Comparison of ENCODE assay signal across 32 cellular contexts in the genomic region with DNA sequence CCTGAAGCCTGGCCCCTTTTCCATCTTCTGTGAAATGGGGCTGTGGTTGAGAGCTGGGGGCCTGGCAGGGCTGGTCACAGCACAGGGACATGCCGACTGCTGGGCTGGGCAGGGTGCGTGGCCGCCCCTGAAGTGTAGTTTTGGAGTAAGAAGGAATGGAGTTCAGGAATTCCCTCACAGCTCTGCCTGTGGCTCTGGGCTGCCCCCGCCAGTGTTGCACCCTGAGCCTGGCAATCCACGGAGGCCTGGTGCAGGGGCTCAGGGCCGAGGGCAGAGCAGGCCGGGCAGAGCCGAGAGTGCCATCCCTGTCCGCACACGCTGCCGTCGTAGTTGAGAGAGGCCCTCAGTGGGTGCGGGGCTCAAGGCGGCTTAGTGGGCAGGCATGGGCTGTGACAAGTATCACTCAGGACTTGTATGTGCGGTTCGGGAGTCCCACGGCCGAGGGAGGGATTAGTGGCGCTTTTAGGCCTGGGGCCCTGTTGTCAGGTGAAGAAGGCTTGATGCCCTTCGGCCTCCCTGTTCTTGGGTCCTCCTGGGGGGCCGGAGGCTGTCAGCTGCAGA. TPM values are rescaled to one million over a fixed set of nuclear protein-coding genes. Genes with fewer than 3 reads are reported as not detected.
"Had no signal": no experiment of that assay in that cellular context is flagged by ENCODE, and none has a peak within 500 bp of the region (broad histone marks: within the 10 kb centered on the region; RNA-seq: fewer than 3 reads in every experiment).

No MANE protein-coding gene starts in this region.

- DNase-seq: activated CD4-positive, CD25-positive, alpha-beta regulatory T cell; activated CD8-positive, alpha-beta memory T cell treated with anti-CD3 and anti-CD28 coated beads, Interleukin-2, amount 10 ng/mL, durations not matched to agents 7 days and 5 days; activated CD8-positive, alpha-beta T cell treated with anti-CD3 and anti-CD28 coated beads, Interleukin-2, amount 10 ng/mL, durations not matched to agents 7 days and 5 days; activated T-cell treated with anti-CD3 and anti-CD28 coated beads, Interleukin-2, amount 50 U/mL, for 48 hours; effector CD4-positive, alpha-beta T cell; erythroblast; gastrocnemius medialis; immature natural killer cell; sigmoid colon; stimulated activated CD4-positive, alpha-beta T cell treated with anti-CD3 and anti-CD28 coated beads, Interleukin-1b, Interleukin-23, amount 100 ng/mL, for 48 hours; stimulated activated CD4-positive, alpha-beta T cell treated with anti-CD3 and anti-CD28 coated beads, Interleukin-4, amount 100 ng/mL, for 4 hours; stimulated activated CD8-positive, alpha-beta memory T cell treated with anti-CD3 and anti-CD28 coated beads, Interleukin-4, amount 100 ng/mL, for 48 hours; stimulated activated naive CD8-positive, alpha-beta T cell treated with anti-CD3 and anti-CD28 coated beads, Interleukin-15, amount 100 ng/mL, for 72 hours; tibial artery had no signal

- H3K4me3 ChIP-seq: gastrocnemius medialis, left lung, lung, mucosa of descending colon, sigmoid colon, smooth muscle cell, tibial artery had no signal

- H3K9me3 Mint-ChIP-seq: central memory CD8-positive, alpha-beta T cell; dendritic cell treated with granulocyte-macrophage colony-stimulating factor and Interleukin-4, amounts not matched to agents 40 ng/mL and 50 ng/mL, for 4 days; immature natural killer cell had no signal

- H3K27ac Mint-ChIP-seq: activated CD4-positive, alpha-beta T cell treated with anti-CD3 and anti-CD28 coated beads for 36 hours; activated CD8-positive, alpha-beta memory T cell treated with anti-CD3 and anti-CD28 coated beads, Interleukin-2, amount 10 ng/mL, durations not matched to agents 7 days and 5 days; activated CD8-positive, alpha-beta T cell treated with anti-CD3 and anti-CD28 coated beads, Interleukin-2, amount 10 ng/mL, durations not matched to agents 7 days and 5 days; activated naive CD4-positive, alpha-beta T cell treated with anti-CD3 and anti-CD28 coated beads, Interleukin-2, amount 50 U/mL, for 72 hours; activated T-helper 2 cell treated with anti-CD3 and anti-CD28 coated beads, Interferon-gamma antibody, Interleukin-2, Interleukin-4, amounts not matched to agents 10 μg/mL and 5 μg/mL and 100 μg/mL, durations not matched to agents 14 hours and 24 hours and 36 hours; dendritic cell treated with granulocyte-macrophage colony-stimulating factor and Interleukin-4, amounts not matched to agents 40 ng/mL and 50 ng/mL, for 4 days; immature natural killer cell; natural killer cell treated with Interleukin-12 subunit alpha and Interleukin-12 subunit beta and Interleukin-15 and Interleukin-18, amount 100 ng/mL, for 72 hours; stimulated activated memory B cell treated with anti-CD40 and anti-IgM and Interleukin-4, amounts not matched to agents 10 μg/mL and 1 μg/mL and 100 μg/mL, for 72 hours had no signal

- H3K9me3 ChIP-seq: gastrocnemius medialis, left lung, mucosa of descending colon, neutrophil, sigmoid colon, tibial artery had no signal

- H3K27ac ChIP-seq: gastrocnemius medialis, left lung, neutrophil, sigmoid colon, tibial artery had no signal

- H3K27me3 ChIP-seq: gastrocnemius medialis, left lung, neutrophil, sigmoid colon, tibial artery had no signal

- H3K4me3 Mint-ChIP-seq: activated CD4-positive, alpha-beta T cell treated with anti-CD3 and anti-CD28 coated beads for 36 hours; activated CD8-positive, alpha-beta memory T cell treated with anti-CD3 and anti-CD28 coated beads, Interleukin-2, amount 10 ng/mL, durations not matched to agents 7 days and 5 days; activated CD8-positive, alpha-beta T cell treated with anti-CD3 and anti-CD28 coated beads, Interleukin-2, amount 10 ng/mL, durations not matched to agents 7 days and 5 days; central memory CD8-positive, alpha-beta T cell; dendritic cell treated with granulocyte-macrophage colony-stimulating factor and Interleukin-4, amounts not matched to agents 40 ng/mL and 50 ng/mL, for 4 days; immature natural killer cell; natural killer cell treated with Interleukin-12 subunit alpha and Interleukin-12 subunit beta and Interleukin-15 and Interleukin-18, amount 100 ng/mL, for 72 hours; stimulated activated memory B cell treated with anti-CD40 and anti-IgM and Interleukin-4, amounts not matched to agents 10 μg/mL and 1 μg/mL and 100 μg/mL, for 72 hours; stimulated activated naive CD8-positive, alpha-beta T cell treated with anti-CD3 and anti-CD28 coated beads, Interleukin-15, amount 100 ng/mL, for 72 hours had no signal

- H3K27me3 Mint-ChIP-seq: activated CD4-positive, alpha-beta T cell treated with anti-CD3 and anti-CD28 coated beads for 36 hours; activated CD8-positive, alpha-beta memory T cell treated with anti-CD3 and anti-CD28 coated beads, Interleukin-2, amount 10 ng/mL, durations not matched to agents 7 days and 5 days; central memory CD8-positive, alpha-beta T cell; dendritic cell treated with granulocyte-macrophage colony-stimulating factor and Interleukin-4, amounts not matched to agents 40 ng/mL and 50 ng/mL, for 4 days; natural killer cell treated with Interleukin-12 subunit alpha and Interleukin-12 subunit beta and Interleukin-15 and Interleukin-18, amount 100 ng/mL, for 72 hours; stimulated activated memory B cell treated with anti-CD40 and anti-IgM and Interleukin-4, amounts not matched to agents 10 μg/mL and 1 μg/mL and 100 μg/mL, for 72 hours; stimulated activated naive CD8-positive, alpha-beta T cell treated with anti-CD3 and anti-CD28 coated beads, Interleukin-15, amount 100 ng/mL, for 72 hours had no signal

- ATAC-seq: activated CD8-positive, alpha-beta memory T cell treated with anti-CD3 and anti-CD28 coated beads, Interleukin-2, amount 10 ng/mL, durations not matched to agents 7 days and 5 days; activated CD8-positive, alpha-beta T cell treated with anti-CD3 and anti-CD28 coated beads, Interleukin-2, amount 10 ng/mL, durations not matched to agents 7 days and 5 days; activated naive CD4-positive, alpha-beta T cell treated with anti-CD3 and anti-CD28 coated beads, Interleukin-2, amount 50 U/mL, for 72 hours; gastrocnemius medialis; left lung; mucosa of descending colon; natural killer cell treated with Interleukin-12 subunit alpha and Interleukin-12 subunit beta and Interleukin-15 and Interleukin-18, amount 100 ng/mL, for 72 hours; stimulated activated memory B cell treated with anti-CD40 and anti-IgM and Interleukin-4, amounts not matched to agents 10 μg/mL and 1 μg/mL and 100 μg/mL, for 72 hours; stimulated activated naive CD8-positive, alpha-beta T cell treated with anti-CD3 and anti-CD28 coated beads, Interleukin-15, amount 100 ng/mL, for 72 hours had no signal

RNA-seq across cellular contexts. Expression of a gene that starts 21.9 kb away (rescaled TPM):
- total RNA-seq: activated CD4-positive, alpha-beta T cell treated with anti-CD3 and anti-CD28 coated beads for 36 hours; activated CD8-positive, alpha-beta memory T cell treated with anti-CD3 and anti-CD28 coated beads, Interleukin-2, amount 10 ng/mL, durations not matched to agents 7 days and 5 days; activated CD8-positive, alpha-beta T cell treated with anti-CD3 and anti-CD28 coated beads, Interleukin-2, amount 10 ng/mL, durations not matched to agents 7 days and 5 days; activated naive CD4-positive, alpha-beta T cell treated with anti-CD3 and anti-CD28 coated beads, Interleukin-2, amount 50 U/mL, for 72 hours; activated T-helper 2 cell treated with anti-CD3 and anti-CD28 coated beads, Interferon-gamma antibody, Interleukin-2, Interleukin-4, amounts not matched to agents 10 μg/mL and 5 μg/mL and 100 μg/mL, durations not matched to agents 14 hours and 24 hours and 36 hours; bronchial epithelial cell; gastrocnemius medialis; kidney epithelial cell; left lung; myocyte; natural killer cell treated with Interleukin-12 subunit alpha and Interleukin-12 subunit beta and Interleukin-15 and Interleukin-18, amount 100 ng/mL, for 72 hours; posterior vena cava; smooth muscle cell; T-helper 1 cell treated with Interleukin-12 subunit alpha and Interleukin-12 subunit beta and Interleukin-4 antibody, amounts not matched to agents 30 ng/mL and 1 ng/mL, for 36 hours had no signal
- polyA plus RNA-seq: immature natural killer cell had no signal

RNA-seq across cellular contexts. Expression of a gene that starts 30.2 kb away (rescaled TPM):
- total RNA-seq: activated CD4-positive, alpha-beta T cell treated with anti-CD3 and anti-CD28 coated beads for 36 hours; bronchial epithelial cell; gastrocnemius medialis; kidney epithelial cell; mucosa of descending colon; myocyte; smooth muscle cell; urinary bladder had no signal

RNA-seq across cellular contexts. Expression of a gene that starts 56.2 kb away (rescaled TPM):
- total RNA-seq: activated CD4-positive, alpha-beta T cell treated with anti-CD3 and anti-CD28 coated beads for 36 hours; activated naive CD4-positive, alpha-beta T cell treated with anti-CD3 and anti-CD28 coated beads, Interleukin-2, amount 50 U/mL, for 72 hours; bronchial epithelial cell; kidney epithelial cell; smooth muscle cell; urinary bladder had no signal
